In the genomic region with DNA sequence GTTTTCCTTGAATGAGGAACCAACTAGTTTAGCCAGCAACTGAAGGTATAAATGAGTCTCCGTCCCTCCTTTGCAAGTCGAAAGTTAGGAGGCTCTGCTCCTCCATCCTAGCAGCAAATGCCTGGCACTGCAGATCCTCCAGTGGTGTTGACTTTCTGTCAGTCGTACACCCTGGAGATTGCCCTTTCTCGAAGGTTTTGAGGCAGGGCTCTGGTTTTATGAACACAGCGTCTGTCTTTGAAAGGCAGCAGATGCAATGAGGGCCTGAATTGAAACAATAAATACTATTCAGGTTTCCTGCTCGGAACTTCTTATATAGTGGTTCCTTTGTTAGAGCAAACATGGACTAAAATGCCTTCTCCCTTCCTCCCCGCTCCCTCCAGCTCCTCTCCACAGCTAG, we compare ENCODE assay signal across 25 cellular contexts.
DNase-seq lines count a peak whose midpoint lies in the region; ATAC-seq and TF ChIP-seq lines count a peak whose summit lies in the region.
"Had no signal": no experiment of that assay in that cellular context is flagged by ENCODE, and none has a peak within 500 bp of the region (broad histone marks: within the 10 kb centered on the region; RNA-seq: fewer than 3 reads in every experiment).

No MANE protein-coding gene starts in this region.

- no peak for ATAC-seq in activated CD8-positive, alpha-beta T cell treated with anti-CD3 and anti-CD28 coated beads for 36 hours
- ATAC-seq: activated CD4-positive, CD25-positive, alpha-beta regulatory T cell treated with anti-CD3 and anti-CD28 coated beads, Interleukin-2, amount 50 U/mL, for 24 hours; activated CD8-positive, alpha-beta T cell treated with anti-CD3 and anti-CD28 coated beads, Interleukin-2, amount 10 ng/mL, durations not matched to agents 7 days and 5 days; activated naive CD4-positive, alpha-beta T cell treated with anti-CD3 and anti-CD28 coated beads, Interleukin-2, amount 50 U/mL, for 72 hours; left ventricle myocardium superior; natural killer cell; pancreas had no signal

- intact Hi-C loops in activated CD8-positive, alpha-beta T cell treated with anti-CD3 and anti-CD28 coated beads for 36 hours (cut with micrococcal nuclease) = no loop called here

- H3K4me3 Mint-ChIP-seq in nephron progenitor cell = no peak overlapping the region
- H3K4me3 Mint-ChIP-seq in activated CD8-positive, alpha-beta T cell treated with anti-CD3 and anti-CD28 coated beads for 36 hours = no peak overlapping the region
- H3K4me3 Mint-ChIP-seq: activated CD8-positive, alpha-beta T cell treated with anti-CD3 and anti-CD28 coated beads, Interleukin-2, amount 10 ng/mL, durations not matched to agents 7 days and 5 days; natural killer cell; T-helper 1 cell treated with Interleukin-12 subunit alpha and Interleukin-12 subunit beta and Interleukin-4 antibody, amounts not matched to agents 30 μg/mL and 1 μg/mL, for 36 hours had no signal

- H3K9me3 Mint-ChIP-seq in nephron progenitor cell = no peaks in the 10 kb centered on the region
- no peaks in the 10 kb centered on the region for H3K9me3 Mint-ChIP-seq in activated CD8-positive, alpha-beta T cell treated with anti-CD3 and anti-CD28 coated beads for 36 hours
- H3K9me3 Mint-ChIP-seq: activated naive CD4-positive, alpha-beta T cell treated with anti-CD3 and anti-CD28 coated beads, Interleukin-2, amount 50 U/mL, for 72 hours; natural killer cell; T-helper 1 cell treated with Interleukin-12 subunit alpha and Interleukin-12 subunit beta and Interleukin-4 antibody, amounts not matched to agents 30 μg/mL and 1 μg/mL, for 36 hours had no signal

- POLR2A ChIA-PET in activated CD8-positive, alpha-beta T cell treated with anti-CD3 and anti-CD28 coated beads for 36 hours (lab: Charles Lee) = no interaction called here

- peaks cover 6% of the 10 kb centered on the region for H3K27me3 Mint-ChIP-seq in nephron progenitor cell (ENCODE audit: low read depth, poor library complexity)
- no peaks in the 10 kb centered on the region for H3K27me3 Mint-ChIP-seq in activated CD8-positive, alpha-beta T cell treated with anti-CD3 and anti-CD28 coated beads for 36 hours

- DNase-seq in SK-N-DZ (ENCODE audit: low spot score) (peak; percentile 1), foreskin melanocyte (peak; percentile 93), nephron progenitor cell (no peak), NCI-H774 (lab: John Stamatoyannopoulos, UW) (no peak), NCI-H2029 (lab: John Stamatoyannopoulos, UW) (no peak), HUDEP-2 (lab: John Stamatoyannopoulos, UW; ENCODE audit: unreplicated experiment in 76 of 76) (no peak)
- no peak for DNase-seq in activated CD8-positive, alpha-beta T cell treated with anti-CD3 and anti-CD28 coated beads for 36 hours
- DNase-seq: activated CD8-positive, alpha-beta T cell treated with anti-CD3 and anti-CD28 coated beads, Interleukin-2, amount 10 ng/mL, durations not matched to agents 7 days and 5 days; aorta; central memory CD4-positive, alpha-beta T cell; dermis blood vessel endothelial cell; DMS79 treated with DMSO at 0.1 percent for 48 hours; GF-D8; KBM-7; left ventricle myocardium superior; MM.1S; natural killer cell; NCI-H1436 treated with DMSO at 0.1 percent for 48 hours; NCI-H526; pancreas; Peyer's patch; stimulated activated CD4-positive, alpha-beta T cell treated with anti-CD3 and anti-CD28 coated beads, Interleukin-4, amount 100 ng/mL, for 1 hour had no signal

- no peaks in the 10 kb centered on the region for H3K36me3 Mint-ChIP-seq in nephron progenitor cell (ENCODE audit: low read depth)
- H3K36me3 Mint-ChIP-seq in activated CD8-positive, alpha-beta T cell treated with anti-CD3 and anti-CD28 coated beads for 36 hours (ENCODE audit: low read depth) = no peaks in the 10 kb centered on the region
- H3K36me3 Mint-ChIP-seq: activated naive CD4-positive, alpha-beta T cell treated with anti-CD3 and anti-CD28 coated beads, Interleukin-2, amount 50 U/mL, for 72 hours; natural killer cell had no signal

- no peak for TF ChIP-seq CTCF in nephron progenitor cell (IDR thresholded peaks at IDR 0.05)
- no peak for TF ChIP-seq CTCF in activated CD8-positive, alpha-beta T cell treated with anti-CD3 and anti-CD28 coated beads for 36 hours (IDR thresholded peaks at IDR 0.05)

- H3K27ac Mint-ChIP-seq in nephron progenitor cell = peak overlapping the region; percentile 33
- no peak overlapping the region for H3K27ac Mint-ChIP-seq in activated CD8-positive, alpha-beta T cell treated with anti-CD3 and anti-CD28 coated beads for 36 hours
- H3K27ac Mint-ChIP-seq: activated CD8-positive, alpha-beta T cell treated with anti-CD3 and anti-CD28 coated beads, Interleukin-2, amount 10 ng/mL, durations not matched to agents 7 days and 5 days; activated naive CD4-positive, alpha-beta T cell treated with anti-CD3 and anti-CD28 coated beads, Interleukin-2, amount 50 U/mL, for 72 hours; natural killer cell; T-helper 1 cell treated with Interleukin-12 subunit alpha and Interleukin-12 subunit beta and Interleukin-4 antibody, amounts not matched to agents 30 μg/mL and 1 μg/mL, for 36 hours had no signal

- H3K4me1 Mint-ChIP-seq in nephron progenitor cell = peaks cover 63% of the 10 kb centered on the region
- no peaks in the 10 kb centered on the region for H3K4me1 Mint-ChIP-seq in activated CD8-positive, alpha-beta T cell treated with anti-CD3 and anti-CD28 coated beads for 36 hours (ENCODE audit: low read depth)
- H3K4me1 Mint-ChIP-seq: natural killer cell had no signal

- CTCF ChIA-PET in activated CD8-positive, alpha-beta T cell treated with anti-CD3 and anti-CD28 coated beads for 36 hours (lab: Charles Lee) = interaction anchor here (1.4 kb wide), 1 partner anchor 94 kb away, joined by 3 read pairs; no protein-coding TSS in a partner anchor

Comparison
In these comparisons a context has a peak if more than half of its experiments do, and no peak if none do; other contexts are left out.
1. DNase-seq: peak in SK-N-DZ (single experiment) and foreskin melanocyte (single experiment); none in nephron progenitor cell (single experiment), NCI-H774 (single experiment), NCI-H2029 (single experiment), activated CD8-positive, alpha-beta T cell treated with anti-CD3 and anti-CD28 coated beads for 36 hours (single experiment) and HUDEP-2 (0 of 76).